1 cellular context compared by ENCODE assay signal in the genomic region with DNA sequence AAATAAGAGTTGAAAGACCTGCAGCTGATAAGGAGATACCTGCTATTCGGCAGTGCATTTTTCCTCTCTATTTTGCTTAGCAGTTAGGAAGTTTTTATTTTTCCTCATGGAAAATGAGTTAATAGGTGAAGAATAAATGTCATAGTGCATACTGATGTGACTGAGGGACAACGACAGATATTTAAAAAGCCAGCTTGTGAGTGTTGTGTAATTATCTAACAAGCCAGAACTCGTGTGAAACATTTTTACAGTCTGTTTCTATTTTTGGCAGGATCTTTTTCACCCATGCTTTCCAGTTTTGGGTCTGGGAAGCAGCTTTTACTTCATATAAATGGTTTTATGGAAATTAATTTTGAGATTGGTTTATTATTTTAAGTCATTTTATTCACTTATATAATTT.
TF ChIP-seq lines count a peak whose summit lies in the region.

No MANE protein-coding gene starts in this region.

TF ChIP-seq in SK-N-SH treated with all-trans-retinoic acid at 6 μM for 48 hours, 23 proteins besides CTCF, POLR2A, EP300 and RAD21 (continued from another document):
- TF ChIP-seq, protein P1, sequence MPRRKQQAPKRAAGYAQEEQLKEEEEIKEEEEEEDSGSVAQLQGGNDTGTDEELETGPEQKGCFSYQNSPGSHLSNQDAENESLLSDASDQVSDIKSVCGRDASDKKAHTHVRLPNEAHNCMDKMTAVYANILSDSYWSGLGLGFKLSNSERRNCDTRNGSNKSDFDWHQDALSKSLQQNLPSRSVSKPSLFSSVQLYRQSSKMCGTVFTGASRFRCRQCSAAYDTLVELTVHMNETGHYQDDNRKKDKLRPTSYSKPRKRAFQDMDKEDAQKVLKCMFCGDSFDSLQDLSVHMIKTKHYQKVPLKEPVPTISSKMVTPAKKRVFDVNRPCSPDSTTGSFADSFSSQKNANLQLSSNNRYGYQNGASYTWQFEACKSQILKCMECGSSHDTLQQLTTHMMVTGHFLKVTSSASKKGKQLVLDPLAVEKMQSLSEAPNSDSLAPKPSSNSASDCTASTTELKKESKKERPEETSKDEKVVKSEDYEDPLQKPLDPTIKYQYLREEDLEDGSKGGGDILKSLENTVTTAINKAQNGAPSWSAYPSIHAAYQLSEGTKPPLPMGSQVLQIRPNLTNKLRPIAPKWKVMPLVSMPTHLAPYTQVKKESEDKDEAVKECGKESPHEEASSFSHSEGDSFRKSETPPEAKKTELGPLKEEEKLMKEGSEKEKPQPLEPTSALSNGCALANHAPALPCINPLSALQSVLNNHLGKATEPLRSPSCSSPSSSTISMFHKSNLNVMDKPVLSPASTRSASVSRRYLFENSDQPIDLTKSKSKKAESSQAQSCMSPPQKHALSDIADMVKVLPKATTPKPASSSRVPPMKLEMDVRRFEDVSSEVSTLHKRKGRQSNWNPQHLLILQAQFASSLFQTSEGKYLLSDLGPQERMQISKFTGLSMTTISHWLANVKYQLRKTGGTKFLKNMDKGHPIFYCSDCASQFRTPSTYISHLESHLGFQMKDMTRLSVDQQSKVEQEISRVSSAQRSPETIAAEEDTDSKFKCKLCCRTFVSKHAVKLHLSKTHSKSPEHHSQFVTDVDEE (CRISPR knock-in tag; IDR thresholded peaks at IDR 0.05), result no peak
